8 cellular contexts compared by ENCODE assay signal in genomic region chr6:28280595-28281287, GRCh38. TPM values are rescaled to one million over a fixed set of nuclear protein-coding genes. Genes with fewer than 3 reads are reported as not detected.
DNase-seq lines count a peak whose midpoint lies in the region; ATAC-seq, FAIRE-seq and TF ChIP-seq lines count a peak whose summit lies in the region.

No MANE protein-coding gene starts in this region.

- no peak for FAIRE-seq in kidney (lab: Jason Lieb, UNC)

- no peaks in the 10 kb centered on the region for H3K9me3 Mint-ChIP-seq in activated CD4-positive, alpha-beta T cell treated with anti-CD3 and anti-CD28 coated beads, Interleukin-2, amount 10 ng/mL, durations not matched to agents 24 days and 14 days
- H3K9me3 Mint-ChIP-seq in activated T-helper 2 cell treated with anti-CD3 and anti-CD28 coated beads, Interferon-gamma antibody, Interleukin-2, Interleukin-4, amounts not matched to agents 10 μg/mL and 5 μg/mL and 100 μg/mL, durations not matched to agents 14 hours and 24 hours and 36 hours: no peaks in the 10 kb centered on the region

- TF ChIP-seq POLR2A in testis (IDR thresholded peaks at IDR 0.05): no peak

- H3K9me3 ChIP-seq in kidney (ENCODE audit: control insufficient read depth in 1 of 2, low read length in 2 of 2): peaks cover 0 to 5% of the 10 kb centered on the region in 2 donors
- H3K9me3 ChIP-seq in testis: no peaks in the 10 kb centered on the region

- H3K36me3 ChIP-seq in kidney (ENCODE audit: control insufficient read depth in 1 of 2, insufficient read depth in 2 of 2, low read length in 2 of 2) (peaks cover 8 to 13% of the 10 kb centered on the region in 2 donors), testis (ENCODE audit: low read depth, missing control alignments) (no peaks in the 10 kb centered on the region)

- ATAC-seq in GM21447 (IDR thresholded peaks at IDR 0.05; ENCODE audit: unreplicated experiment) (no peak), GM19023 (IDR thresholded peaks at IDR 0.05; ENCODE audit: unreplicated experiment) (no peak), GM21526 (IDR thresholded peaks at IDR 0.05; ENCODE audit: low FRiP score, unreplicated experiment) (no peak)

- peaks cover 23% of the 10 kb centered on the region for H3K36me3 Mint-ChIP-seq in activated CD4-positive, alpha-beta T cell treated with anti-CD3 and anti-CD28 coated beads, Interleukin-2, amount 10 ng/mL, durations not matched to agents 24 days and 14 days (ENCODE audit: low read depth)
- H3K36me3 Mint-ChIP-seq in activated T-helper 2 cell treated with anti-CD3 and anti-CD28 coated beads, Interferon-gamma antibody, Interleukin-2, Interleukin-4, amounts not matched to agents 10 μg/mL and 5 μg/mL and 100 μg/mL, durations not matched to agents 14 hours and 24 hours and 36 hours (ENCODE audit: low read depth): peaks cover 30% of the 10 kb centered on the region

- no peak overlapping the region for H3K27ac ChIP-seq in kidney (ENCODE audit: low read depth in 2 of 2, low read length in 2 of 2)
- no peak overlapping the region for H3K27ac ChIP-seq in testis

- intact Hi-C loops in activated CD4-positive, alpha-beta T cell treated with anti-CD3 and anti-CD28 coated beads, Interleukin-2, amount 10 ng/mL, durations not matched to agents 24 days and 14 days (cut with micrococcal nuclease): loop anchor here (1.0 to 2.0 kb wide), 2 partner anchors 14 to 28 kb away; partner anchors contain the start of genes ZKSCAN4 and ZSCAN26
- intact Hi-C loops in activated T-helper 2 cell treated with anti-CD3 and anti-CD28 coated beads, Interferon-gamma antibody, Interleukin-2, Interleukin-4, amounts not matched to agents 10 μg/mL and 5 μg/mL and 100 μg/mL, durations not matched to agents 14 hours and 24 hours and 36 hours (cut with micrococcal nuclease): loop anchor here (1.0 to 5.0 kb wide), 2 partner anchors 28 to 52 kb away; partner anchors contain the start of gene ZKSCAN4
- intact Hi-C loops in kidney (cut with DNase I): no loop called here
- intact Hi-C loops in testis (cut with DNase I; ENCODE audit: low total_unique reads): no loop called here

- H3K27ac Mint-ChIP-seq in activated CD4-positive, alpha-beta T cell treated with anti-CD3 and anti-CD28 coated beads, Interleukin-2, amount 10 ng/mL, durations not matched to agents 24 days and 14 days: no peak overlapping the region
- H3K27ac Mint-ChIP-seq in activated T-helper 2 cell treated with anti-CD3 and anti-CD28 coated beads, Interferon-gamma antibody, Interleukin-2, Interleukin-4, amounts not matched to agents 10 μg/mL and 5 μg/mL and 100 μg/mL, durations not matched to agents 14 hours and 24 hours and 36 hours: no peak overlapping the region

- H3K4me3 ChIP-seq in kidney (ENCODE audit: low read length in 2 of 2): peak overlapping the region; percentile 80 to 84
- H3K4me3 ChIP-seq in testis: peak overlapping the region; percentile 56 to 74

- no peak for DNase-seq in activated CD4-positive, alpha-beta T cell treated with anti-CD3 and anti-CD28 coated beads, Interleukin-2, amount 10 ng/mL, durations not matched to agents 24 days and 14 days
- no peak for DNase-seq in activated CD4-positive, alpha-beta T cell treated with anti-CD3 and anti-CD28 coated beads, Interleukin-2, amount 50 U/mL, for 4 hours
- no peak for DNase-seq in activated T-helper 2 cell treated with anti-CD3 and anti-CD28 coated beads, Interferon-gamma antibody, Interleukin-2, Interleukin-4, amounts not matched to agents 10 μg/mL and 5 μg/mL and 100 μg/mL, durations not matched to agents 14 hours and 24 hours and 36 hours (ENCODE audit: low spot score)
- DNase-seq in kidney (no peak), testis (no peak)

- peak overlapping the region; percentile 88 for H3K4me3 Mint-ChIP-seq in activated CD4-positive, alpha-beta T cell treated with anti-CD3 and anti-CD28 coated beads, Interleukin-2, amount 10 ng/mL, durations not matched to agents 24 days and 14 days
- peak overlapping the region; percentile 85 for H3K4me3 Mint-ChIP-seq in activated T-helper 2 cell treated with anti-CD3 and anti-CD28 coated beads, Interferon-gamma antibody, Interleukin-2, Interleukin-4, amounts not matched to agents 10 μg/mL and 5 μg/mL and 100 μg/mL, durations not matched to agents 14 hours and 24 hours and 36 hours (ENCODE audit: low read depth)

- H3K27me3 Mint-ChIP-seq in activated CD4-positive, alpha-beta T cell treated with anti-CD3 and anti-CD28 coated beads, Interleukin-2, amount 10 ng/mL, durations not matched to agents 24 days and 14 days: peaks cover 2% of the 10 kb centered on the region
- H3K27me3 Mint-ChIP-seq in activated T-helper 2 cell treated with anti-CD3 and anti-CD28 coated beads, Interferon-gamma antibody, Interleukin-2, Interleukin-4, amounts not matched to agents 10 μg/mL and 5 μg/mL and 100 μg/mL, durations not matched to agents 14 hours and 24 hours and 36 hours (ENCODE audit: low read depth): no peaks in the 10 kb centered on the region

- no peak overlapping the region for H3K9ac ChIP-seq in kidney (ENCODE audit: low read length in 2 of 2)

- peaks cover 13% of the 10 kb centered on the region for H3K4me1 Mint-ChIP-seq in activated CD4-positive, alpha-beta T cell treated with anti-CD3 and anti-CD28 coated beads, Interleukin-2, amount 10 ng/mL, durations not matched to agents 24 days and 14 days
- H3K4me1 Mint-ChIP-seq in activated T-helper 2 cell treated with anti-CD3 and anti-CD28 coated beads, Interferon-gamma antibody, Interleukin-2, Interleukin-4, amounts not matched to agents 10 μg/mL and 5 μg/mL and 100 μg/mL, durations not matched to agents 14 hours and 24 hours and 36 hours (ENCODE audit: low read depth): peaks cover 12% of the 10 kb centered on the region

- WGBS in testis, 2 donors: 29 to 34% methylated on average over 3 of the region's 3 CpGs

- no peak for TF ChIP-seq CTCF in kidney (IDR thresholded peaks at IDR 0.05; ENCODE audit: borderline replicate concordance, extremely low read depth, insufficient read depth)
- TF ChIP-seq CTCF in testis (IDR thresholded peaks at IDR 0.05): no peak

- H3K27me3 ChIP-seq in testis: no peaks in the 10 kb centered on the region

- H3K4me1 ChIP-seq in kidney (ENCODE audit: control insufficient read depth in 1 of 2, insufficient read depth in 1 of 2, low read depth in 1 of 2, low read length in 2 of 2) (no peaks in the 10 kb centered on the region), testis (no peaks in the 10 kb centered on the region)

RNA-seq across cellular contexts. Expression of gene PGBD1, which starts 0.6 kb away (rescaled TPM):
- 1.8 and 2.5 TPM in 2 replicates for total RNA-seq in activated CD4-positive, alpha-beta T cell treated with anti-CD3 and anti-CD28 coated beads, Interleukin-2, amount 10 ng/mL, durations not matched to agents 24 days and 14 days
- 3.4 and 3.8 TPM in 2 replicates for total RNA-seq in activated T-helper 2 cell treated with anti-CD3 and anti-CD28 coated beads, Interferon-gamma antibody, Interleukin-2, Interleukin-4, amounts not matched to agents 10 μg/mL and 5 μg/mL and 100 μg/mL, durations not matched to agents 14 hours and 24 hours and 36 hours
- total RNA-seq in kidney (3.0 TPM), testis (1 to 10 TPM; 6.1 to 6.9 TPM)
- polyA plus RNA-seq in kidney (ENCODE audit: insufficient read depth, low read depth, low replicate concordance) (3.1 TPM), testis (ENCODE audit: insufficient read depth, low read depth, low replicate concordance) (4.8 TPM)

RNA-seq across cellular contexts. Expression of gene ZSCAN26, which starts 13.8 kb away (rescaled TPM):
- total RNA-seq in activated CD4-positive, alpha-beta T cell treated with anti-CD3 and anti-CD28 coated beads, Interleukin-2, amount 10 ng/mL, durations not matched to agents 24 days and 14 days: 5.9 and 7.7 TPM in 2 replicates
- total RNA-seq in activated T-helper 2 cell treated with anti-CD3 and anti-CD28 coated beads, Interferon-gamma antibody, Interleukin-2, Interleukin-4, amounts not matched to agents 10 μg/mL and 5 μg/mL and 100 μg/mL, durations not matched to agents 14 hours and 24 hours and 36 hours: 6.1 and 7.7 TPM in 2 replicates
- total RNA-seq in kidney (17.2 TPM), testis (10 to 100 TPM; 16.4 to 26.1 TPM)
- polyA plus RNA-seq in kidney (ENCODE audit: insufficient read depth, low read depth, low replicate concordance) (11.8 TPM), testis (ENCODE audit: insufficient read depth, low read depth, low replicate concordance) (11.4 TPM)

RNA-seq across cellular contexts. Expression of gene NKAPL, which starts 21.6 kb away (rescaled TPM):
- total RNA-seq in activated CD4-positive, alpha-beta T cell treated with anti-CD3 and anti-CD28 coated beads, Interleukin-2, amount 10 ng/mL, durations not matched to agents 24 days and 14 days: not detected in 2 replicates
- total RNA-seq in activated T-helper 2 cell treated with anti-CD3 and anti-CD28 coated beads, Interferon-gamma antibody, Interleukin-2, Interleukin-4, amounts not matched to agents 10 μg/mL and 5 μg/mL and 100 μg/mL, durations not matched to agents 14 hours and 24 hours and 36 hours: not detected in 2 replicates
- total RNA-seq in kidney (1.2 TPM), testis (10 to 100 TPM; 19.1 to 30.1 TPM)
- polyA plus RNA-seq in kidney (ENCODE audit: insufficient read depth, low read depth, low replicate concordance) (1.7 TPM), testis (ENCODE audit: insufficient read depth, low read depth, low replicate concordance) (27.2 TPM)

RNA-seq across cellular contexts. Expression of gene ZKSCAN4, which starts 28.7 kb away (rescaled TPM):
- total RNA-seq in activated CD4-positive, alpha-beta T cell treated with anti-CD3 and anti-CD28 coated beads, Interleukin-2, amount 10 ng/mL, durations not matched to agents 24 days and 14 days: 3.8 and 4.9 TPM in 2 replicates
- 4.6 and 5.0 TPM in 2 replicates for total RNA-seq in activated T-helper 2 cell treated with anti-CD3 and anti-CD28 coated beads, Interferon-gamma antibody, Interleukin-2, Interleukin-4, amounts not matched to agents 10 μg/mL and 5 μg/mL and 100 μg/mL, durations not matched to agents 14 hours and 24 hours and 36 hours
- total RNA-seq in kidney (7.4 TPM), testis (1 to 10 TPM; 7.2 to 8.8 TPM)
- polyA plus RNA-seq in kidney (ENCODE audit: insufficient read depth, low read depth, low replicate concordance) (3.9 TPM), testis (ENCODE audit: insufficient read depth, low read depth, low replicate concordance) (23.2 TPM)

RNA-seq across cellular contexts. Expression of gene ZSCAN31, which starts 55.2 kb away (rescaled TPM):
- 0.54 and 0.79 TPM in 2 replicates for total RNA-seq in activated CD4-positive, alpha-beta T cell treated with anti-CD3 and anti-CD28 coated beads, Interleukin-2, amount 10 ng/mL, durations not matched to agents 24 days and 14 days
- total RNA-seq in activated T-helper 2 cell treated with anti-CD3 and anti-CD28 coated beads, Interferon-gamma antibody, Interleukin-2, Interleukin-4, amounts not matched to agents 10 μg/mL and 5 μg/mL and 100 μg/mL, durations not matched to agents 14 hours and 24 hours and 36 hours: 1.5 and 1.9 TPM in 2 replicates
- total RNA-seq in kidney: 6.3 TPM
- polyA plus RNA-seq in kidney (ENCODE audit: insufficient read depth, low read depth, low replicate concordance): 4.1 TPM
- 10 to 100 TPM; 21.4 to 29.0 TPM for total RNA-seq in testis
- 51.3 TPM for polyA plus RNA-seq in testis (ENCODE audit: insufficient read depth, low read depth, low replicate concordance)

Comparison
In these comparisons a context has a peak if more than half of its experiments do, and no peak if none do; other contexts are left out.
1. intact Hi-C loops: an anchor here in activated CD4-positive, alpha-beta T cell treated with anti-CD3 and anti-CD28 coated beads, Interleukin-2, amount 10 ng/mL, durations not matched to agents 24 days and 14 days (1.0 to 2.0 kb wide) and activated T-helper 2 cell treated with anti-CD3 and anti-CD28 coated beads, Interferon-gamma antibody, Interleukin-2, Interleukin-4, amounts not matched to agents 10 μg/mL and 5 μg/mL and 100 μg/mL, durations not matched to agents 14 hours and 24 hours and 36 hours (1.0 to 5.0 kb wide); none called in kidney and testis.